ENCODE assay signal across 1 cellular context in genomic region chr17:29140051-29140582, GRCh38.
TF ChIP-seq lines count a peak whose summit lies in the region.

No MANE protein-coding gene starts in this region.

TF ChIP-seq in H1, 55 proteins besides CTCF, POLR2A, EP300 and RAD21 (continued from another document):
- no peak for TF ChIP-seq CHD7 (IDR thresholded peaks at IDR 0.05; ENCODE audit: insufficient replicate concordance, low read length)
- no peak for TF ChIP-seq JUND (IDR thresholded peaks at IDR 0.05; ENCODE audit: low read length)
- TF ChIP-seq TAF1 (IDR thresholded peaks at IDR 0.05; ENCODE audit: low read depth, low read length), result no peak
